Comparison of ENCODE assay signal across 8 cellular contexts in genomic region chr1:236908669-236909068, GRCh38.
"Had no signal": no experiment of that assay in that cellular context is flagged by ENCODE, and none has a peak within 500 bp of the region (broad histone marks: within the 10 kb centered on the region; RNA-seq: fewer than 3 reads in every experiment).

No MANE protein-coding gene starts in this region.

- FAIRE-seq: G401.6, GM12878, GM12891, GM12892, GM18507, GM19239 had no signal

- H3K4me3 ChIP-seq: GM12878 had no signal

- DNase-seq: GDM1, GF-D8 had no signal

- ATAC-seq: GM12878 had no signal
